Comparison of ENCODE assay signal across 1 cellular context in the genomic region with DNA sequence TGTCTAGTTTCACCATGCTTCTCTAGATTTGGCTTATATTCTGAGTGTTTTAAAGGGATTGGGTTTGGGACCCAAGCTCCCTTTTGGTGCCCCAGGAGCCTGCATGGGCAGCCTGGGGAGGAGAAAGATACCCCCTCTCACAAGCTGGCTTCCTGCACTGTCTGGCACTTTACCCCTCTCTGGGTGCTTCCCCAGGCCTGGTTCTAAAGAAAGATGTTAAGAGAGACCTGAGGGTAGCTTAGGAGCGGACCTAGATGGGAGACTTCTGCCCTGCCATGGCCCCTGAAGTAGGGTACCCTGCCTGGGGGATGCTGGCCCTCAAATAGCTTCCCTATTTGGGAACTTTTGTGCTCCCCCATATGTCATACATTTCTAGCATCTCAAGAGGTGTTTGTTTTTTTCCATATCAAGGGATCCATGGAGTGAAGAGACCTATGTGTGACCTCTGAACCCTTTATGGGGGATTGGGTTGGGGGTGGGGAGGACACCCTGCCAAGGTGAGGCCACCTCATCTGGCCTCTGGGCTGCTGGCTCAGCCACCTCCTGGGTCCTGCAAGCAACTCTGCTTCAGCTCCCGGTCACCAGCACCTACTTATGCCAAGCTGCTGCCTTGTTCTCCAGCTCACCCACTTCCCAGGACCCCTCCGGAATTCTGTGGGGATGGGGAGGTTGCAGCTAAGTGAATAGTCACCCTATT.
TF ChIP-seq lines count a peak whose summit lies in the region.

No MANE protein-coding gene starts in this region.

TF ChIP-seq in neural cell, 6 proteins besides CTCF, POLR2A, EP300 and RAD21:
- TF ChIP-seq, protein P1, sequence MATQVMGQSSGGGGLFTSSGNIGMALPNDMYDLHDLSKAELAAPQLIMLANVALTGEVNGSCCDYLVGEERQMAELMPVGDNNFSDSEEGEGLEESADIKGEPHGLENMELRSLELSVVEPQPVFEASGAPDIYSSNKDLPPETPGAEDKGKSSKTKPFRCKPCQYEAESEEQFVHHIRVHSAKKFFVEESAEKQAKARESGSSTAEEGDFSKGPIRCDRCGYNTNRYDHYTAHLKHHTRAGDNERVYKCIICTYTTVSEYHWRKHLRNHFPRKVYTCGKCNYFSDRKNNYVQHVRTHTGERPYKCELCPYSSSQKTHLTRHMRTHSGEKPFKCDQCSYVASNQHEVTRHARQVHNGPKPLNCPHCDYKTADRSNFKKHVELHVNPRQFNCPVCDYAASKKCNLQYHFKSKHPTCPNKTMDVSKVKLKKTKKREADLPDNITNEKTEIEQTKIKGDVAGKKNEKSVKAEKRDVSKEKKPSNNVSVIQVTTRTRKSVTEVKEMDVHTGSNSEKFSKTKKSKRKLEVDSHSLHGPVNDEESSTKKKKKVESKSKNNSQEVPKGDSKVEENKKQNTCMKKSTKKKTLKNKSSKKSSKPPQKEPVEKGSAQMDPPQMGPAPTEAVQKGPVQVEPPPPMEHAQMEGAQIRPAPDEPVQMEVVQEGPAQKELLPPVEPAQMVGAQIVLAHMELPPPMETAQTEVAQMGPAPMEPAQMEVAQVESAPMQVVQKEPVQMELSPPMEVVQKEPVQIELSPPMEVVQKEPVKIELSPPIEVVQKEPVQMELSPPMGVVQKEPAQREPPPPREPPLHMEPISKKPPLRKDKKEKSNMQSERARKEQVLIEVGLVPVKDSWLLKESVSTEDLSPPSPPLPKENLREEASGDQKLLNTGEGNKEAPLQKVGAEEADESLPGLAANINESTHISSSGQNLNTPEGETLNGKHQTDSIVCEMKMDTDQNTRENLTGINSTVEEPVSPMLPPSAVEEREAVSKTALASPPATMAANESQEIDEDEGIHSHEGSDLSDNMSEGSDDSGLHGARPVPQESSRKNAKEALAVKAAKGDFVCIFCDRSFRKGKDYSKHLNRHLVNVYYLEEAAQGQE (IDR thresholded peaks at IDR 0.05; ENCODE audit: borderline replicate concordance), result peak; percentile 15
- TF ChIP-seq EZH2 (IDR thresholded peaks at IDR 0.05; ENCODE audit: borderline replicate concordance, insufficient read depth, low read length, poor library complexity, severe bottlenecking), result no peak
- TF ChIP-seq MXI1 (conservative IDR thresholded peaks at IDR 0.05; ENCODE audit: poor library complexity, severe bottlenecking), result no peak
- TF ChIP-seq TAF1 (IDR thresholded peaks at IDR 0.05; ENCODE audit: low read depth), result no peak
- TF ChIP-seq POLR2AphosphoS5 (IDR thresholded peaks at IDR 0.05), result no peak
- TF ChIP-seq SMC3 (conservative IDR thresholded peaks at IDR 0.05; ENCODE audit: poor library complexity), result no peak
